Comparison of ENCODE assay signal across 9 cellular contexts in the genomic region with DNA sequence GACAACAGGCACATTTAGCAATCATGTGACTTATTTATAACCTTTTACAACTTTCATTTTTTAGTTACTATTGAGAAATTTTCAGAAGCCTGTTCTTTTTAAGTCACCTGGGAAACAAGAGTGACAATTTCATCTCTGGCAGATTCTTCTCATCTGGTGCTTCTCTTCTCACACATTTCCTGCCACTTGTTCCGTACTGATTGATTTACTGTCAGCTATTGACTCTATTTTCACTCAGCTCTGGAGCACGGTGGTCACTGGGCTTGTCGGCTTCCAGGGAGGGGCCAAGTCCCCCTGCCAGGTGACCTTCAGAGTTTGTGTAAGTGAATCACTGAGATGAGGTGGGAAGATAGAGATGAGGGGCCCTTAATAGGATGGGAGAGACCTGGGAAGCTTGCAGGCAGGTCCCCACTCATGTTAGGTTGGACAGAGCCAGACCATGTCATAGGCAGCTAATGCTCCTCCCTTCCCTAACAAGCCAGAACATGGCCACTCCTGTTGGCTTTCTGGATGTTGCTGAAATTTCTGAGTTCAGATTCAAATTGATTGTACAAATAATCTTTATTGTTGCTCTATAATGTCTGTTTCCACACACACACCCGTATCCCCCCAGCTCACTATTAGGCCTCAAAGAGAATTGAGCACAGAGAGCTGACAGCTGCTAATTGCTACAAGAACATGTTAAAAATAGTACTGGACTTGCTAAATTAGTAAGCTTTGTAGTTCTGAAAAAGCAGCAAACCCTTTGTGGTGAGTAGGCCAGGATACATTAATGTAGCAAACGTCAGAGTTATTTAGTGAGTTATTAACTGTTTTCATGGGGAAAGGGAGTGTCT. TPM values are rescaled to one million over a fixed set of nuclear protein-coding genes. Genes with fewer than 3 reads are reported as not detected.
DNase-seq lines count a peak whose midpoint lies in the region; ATAC-seq and TF ChIP-seq lines count a peak whose summit lies in the region.
"Had no signal": no experiment of that assay in that cellular context is flagged by ENCODE, and none has a peak within 500 bp of the region (broad histone marks: within the 10 kb centered on the region; RNA-seq: fewer than 3 reads in every experiment).

No MANE protein-coding gene starts in this region.

- H3K4me1 ChIP-seq in SK-N-SH (ENCODE audit: control insufficient read depth in 1 of 2, insufficient read depth in 2 of 2, low read depth in 1 of 2, low read length in 1 of 2) = no peaks in the 10 kb centered on the region
- H3K4me1 ChIP-seq in GM23248 (ENCODE audit: insufficient read depth) = no peaks in the 10 kb centered on the region

- H3K9ac ChIP-seq in SU-DHL-6 (ENCODE audit: low read length) = 0 out of 2 replicates have a peak overlapping the region, but pooled peaks have one; percentile 6
- H3K9ac ChIP-seq in SK-N-SH = no peak overlapping the region
- no peak overlapping the region for H3K9ac ChIP-seq in GM23248

- 55% methylated on average over 5 of the region's 5 CpGs for WGBS in SK-N-SH (ENCODE audit: low lambda C conversion rate)
- 52 to 59% methylated on average over 5 of the region's 5 CpGs for WGBS in GM23248 (ENCODE audit: low coverage in 1 of 2, low lambda C conversion rate in 2 of 2, missing lambda C conversion rate in 2 of 2), 2 experiments

- H4K20me1 ChIP-seq in SU-DHL-6 (ENCODE audit: low read depth, low read length) (no peaks in the 10 kb centered on the region), SK-N-SH (ENCODE audit: insufficient read depth) (no peaks in the 10 kb centered on the region), GM23248 (ENCODE audit: insufficient read depth) (no peaks in the 10 kb centered on the region)

- H3K4me2 ChIP-seq in SU-DHL-6 (ENCODE audit: low read depth, low read length, poor library complexity, severe bottlenecking) (peak overlapping the region; percentile 15), SK-N-SH (no peak overlapping the region), GM23248 (ENCODE audit: unreplicated experiment) (no peak overlapping the region)

- no peaks in the 10 kb centered on the region for H3K9me2 ChIP-seq in SU-DHL-6 (replicated peaks; ENCODE audit: insufficient read depth, low read length)
- no peaks in the 10 kb centered on the region for H3K9me2 ChIP-seq in SK-N-SH
- H3K9me2 ChIP-seq in GM23248 (ENCODE audit: insufficient read depth) = no peaks in the 10 kb centered on the region

- no peaks in the 10 kb centered on the region for H3K79me2 ChIP-seq in SU-DHL-6 (ENCODE audit: insufficient read depth, low read length)
- H3K79me2 ChIP-seq in SK-N-SH (ENCODE audit: insufficient read depth) = no peaks in the 10 kb centered on the region
- H3K79me2 ChIP-seq in GM23248 (ENCODE audit: insufficient read depth) = no peaks in the 10 kb centered on the region

- no peak for TF ChIP-seq RAD21 in SK-N-SH (IDR thresholded peaks at IDR 0.05; ENCODE audit: low read length)

- no peaks in the 10 kb centered on the region for H3K9me3 ChIP-seq in SU-DHL-6 (ENCODE audit: insufficient read depth, low read length)
- no peaks in the 10 kb centered on the region for H3K9me3 ChIP-seq in SK-N-SH
- no peaks in the 10 kb centered on the region for H3K9me3 ChIP-seq in GM23248 (ENCODE audit: low read depth)

- H3K27me3 ChIP-seq in SU-DHL-6 (ENCODE audit: low read length) = no peaks in the 10 kb centered on the region
- peaks cover 45% of the 10 kb centered on the region for H3K27me3 ChIP-seq in SK-N-SH (ENCODE audit: insufficient read depth)
- no peaks in the 10 kb centered on the region for H3K27me3 ChIP-seq in GM23248 (replicated peaks; ENCODE audit: insufficient read depth)

- in situ Hi-C loops in GM23248 (cut with MboI) = no loop called here

- POLR2A ChIA-PET in GM10248 (lab: Yijun Ruan, JAX) = interaction anchor here (0.8 to 1.3 kb wide), 14 partner anchors 9 to 97 kb away, joined by 3 to 6 read pairs (median 4); a partner anchor contains a TSS
- POLR2A ChIA-PET in SK-N-SH (lab: Yijun Ruan, JAX) = no interaction called here

- no peak overlapping the region for H2AFZ ChIP-seq in SU-DHL-6 (ENCODE audit: low read depth, low read length, severe bottlenecking)
- no peak overlapping the region for H2AFZ ChIP-seq in SK-N-SH (ENCODE audit: low read depth)
- H2AFZ ChIP-seq in GM23248 = no peak overlapping the region

- CTCF ChIA-PET in GM10248 (lab: Yijun Ruan, JAX) (interaction anchor here (0.9 to 23.8 kb wide), 13 partner anchors 9 to 117 kb away, joined by 3 to 420 read pairs (median 6); no protein-coding TSS in a partner anchor), SK-N-SH (lab: Yijun Ruan, JAX) (interaction anchor here (1.3 kb wide), 1 partner anchor 10 kb away, joined by 4 read pairs; no protein-coding TSS in a partner anchor)

- DNase-seq in GM10248 (ENCODE audit: extremely low spot score) (peak; percentile 93), hepatic stellate cell (ENCODE audit: low spot score) (no peak), SK-N-SH (no peak), GM23248 (no peak)
- no peak for DNase-seq in activated CD4-positive, alpha-beta T cell treated with anti-CD3 and anti-CD28 coated beads, Interleukin-2, amount 50 U/mL, for 1 hour
- DNase-seq: NCI-H524 had no signal

- H3K4me3 ChIP-seq in SU-DHL-6 (ENCODE audit: insufficient read depth, low read length, poor library complexity, severe bottlenecking) = no peak overlapping the region
- no peak overlapping the region for H3K4me3 ChIP-seq in SK-N-SH (ENCODE audit: low read depth in 2 of 2, low read length in 1 of 2)
- H3K4me3 ChIP-seq in GM23248 = no peak overlapping the region

- H3F3A ChIP-seq in SU-DHL-6 (ENCODE audit: insufficient read depth) = no peaks in the 10 kb centered on the region
- H3F3A ChIP-seq in SK-N-SH (replicated peaks; ENCODE audit: insufficient read depth) = no peaks in the 10 kb centered on the region
- H3F3A ChIP-seq in GM23248 (ENCODE audit: insufficient read depth) = no peaks in the 10 kb centered on the region

- ATAC-seq in GM19324 (IDR thresholded peaks at IDR 0.05; ENCODE audit: low FRiP score, unreplicated experiment) (peak; percentile 61), HG02938 (IDR thresholded peaks at IDR 0.05; ENCODE audit: unreplicated experiment) (peak; percentile 86)

- no peak for TF ChIP-seq EP300 in SK-N-SH (IDR thresholded peaks at IDR 0.05; ENCODE audit: borderline replicate concordance in 1 of 2, low read depth in 1 of 2, low read length in 1 of 2)

- H3K36me3 ChIP-seq in SU-DHL-6 (ENCODE audit: low read length) (no peaks in the 10 kb centered on the region), SK-N-SH (replicated peaks in 1 of 2; ENCODE audit: control insufficient read depth in 1 of 2, insufficient read depth in 2 of 2, low read length in 1 of 2) (no peaks in the 10 kb centered on the region), GM23248 (ENCODE audit: low read depth) (no peaks in the 10 kb centered on the region)

- no peak overlapping the region for H3K27ac ChIP-seq in SU-DHL-6 (ENCODE audit: low read depth, low read length)
- H3K27ac ChIP-seq in SK-N-SH (ENCODE audit: low read depth in 2 of 2, low read length in 1 of 2) = no peak overlapping the region
- H3K27ac ChIP-seq in GM23248 = no peak overlapping the region

- TF ChIP-seq CTCF in GM10248 (IDR thresholded peaks at IDR 0.05; ENCODE audit: control extremely low read depth, extremely low read depth, low read depth, missing control alignments) = no peak
- no peak for TF ChIP-seq CTCF in SU-DHL-6 (IDR thresholded peaks at IDR 0.05; ENCODE audit: insufficient read depth, low read length, poor library complexity, severe bottlenecking)
- TF ChIP-seq CTCF in SK-N-SH (IDR thresholded peaks at IDR 0.05) = no peak

TF ChIP-seq in SK-N-SH, 30 proteins besides CTCF, POLR2A, EP300 and RAD21:
- no peak for TF ChIP-seq MEF2A (IDR thresholded peaks at IDR 0.05; ENCODE audit: borderline replicate concordance, low read depth)

RNA-seq across cellular contexts. Expression of a gene that starts 13.3 kb away (rescaled TPM):
- polyA plus RNA-seq in SK-N-SH (2012; rRNA removed) (5.6 and 6.8 TPM in 2 replicates), GM23248 (2016; fragmentation: Nextera tagmentation; extraction: Ambion mirVana) (15.7 and 18.1 TPM in 2 replicates)
- polyA plus RNA-seq in SK-N-SH (2012; cell fraction: cytosol; rRNA removed) = 6.5 and 6.7 TPM in 2 replicates
- 30.6 and 31.7 TPM in 2 replicates for polyA plus RNA-seq in SK-N-SH (2012; cell fraction: nucleus; rRNA removed)
- 12.4 and 14.9 TPM in 2 replicates for total RNA-seq in GM23248 (2014; rRNA removed; shearing (Covaris generic))
